ENCODE assay signal across 10 cellular contexts in genomic region chr2:37688771-37689468, GRCh38. TPM values are rescaled to one million over a fixed set of nuclear protein-coding genes. Genes with fewer than 3 reads are reported as not detected.
DNase-seq lines count a peak whose midpoint lies in the region; ATAC-seq and TF ChIP-seq lines count a peak whose summit lies in the region.
"Had no signal": no experiment of that assay in that cellular context is flagged by ENCODE, and none has a peak within 500 bp of the region (broad histone marks: within the 10 kb centered on the region; RNA-seq: fewer than 3 reads in every experiment).

No MANE protein-coding gene starts in this region.

- peaks cover 0 to 3% of the 10 kb centered on the region in 2 donors for H3K27me3 Mint-ChIP-seq in T-cell
- H3K27me3 Mint-ChIP-seq in activated naive CD8-positive, alpha-beta T cell treated with anti-CD3 and anti-CD28 coated beads for 36 hours: no peaks in the 10 kb centered on the region

- H3K9me3 Mint-ChIP-seq in T-cell: peaks cover 0 to 3% (median 0%) of the 10 kb centered on the region in 3 donors
- peaks cover 4% of the 10 kb centered on the region for H3K9me3 Mint-ChIP-seq in activated naive CD8-positive, alpha-beta T cell treated with anti-CD3 and anti-CD28 coated beads for 36 hours

- no peak overlapping the region for H3K27ac Mint-ChIP-seq in T-cell
- H3K27ac Mint-ChIP-seq in activated naive CD8-positive, alpha-beta T cell treated with anti-CD3 and anti-CD28 coated beads for 36 hours: no peak overlapping the region

- H3K4me3 ChIP-seq in gastroesophageal sphincter: no peak overlapping the region
- H3K4me3 ChIP-seq in trophoblast cell (ENCODE audit: low read depth, low read length): no peak overlapping the region

- H4K91ac ChIP-seq in trophoblast cell (ENCODE audit: low read depth, low read length): no peak overlapping the region

- H4K12ac ChIP-seq in trophoblast cell (ENCODE audit: low read depth, low read length): no peak overlapping the region

- H2BK120ac ChIP-seq in trophoblast cell (ENCODE audit: insufficient read depth, low read length, poor library complexity): peak overlapping the region; percentile 48

- peak overlapping the region; percentile 76 for H2BK5ac ChIP-seq in trophoblast cell (ENCODE audit: low read depth, low read length, poor library complexity)

- no peak overlapping the region for H3K4ac ChIP-seq in trophoblast cell (ENCODE audit: low read depth, low read length)

- H3K79me2 ChIP-seq in trophoblast cell (ENCODE audit: control insufficient read depth, insufficient read depth, low read length, poor library complexity): no peaks in the 10 kb centered on the region

- H2AFZ ChIP-seq in trophoblast cell (ENCODE audit: insufficient read depth, low read length, poor library complexity): no peak overlapping the region

- H2BK12ac ChIP-seq in trophoblast cell (ENCODE audit: low read length): peak overlapping the region; percentile 56

- no peak overlapping the region for H3K14ac ChIP-seq in trophoblast cell (ENCODE audit: low read length)

- no peak overlapping the region for H4K8ac ChIP-seq in trophoblast cell (ENCODE audit: low read depth, low read length)

- peaks cover 0 to 19% (median 4%) of the 10 kb centered on the region in 3 donors for H3K4me1 ChIP-seq in gastroesophageal sphincter
- peaks cover 12 to 15% of the 10 kb centered on the region in 2 experiments for H3K4me1 ChIP-seq in trophoblast cell (ENCODE audit: control insufficient read depth in 1 of 2, insufficient read depth in 2 of 2, low read length in 2 of 2)

- peak overlapping the region; percentile 43 for H3K4me2 ChIP-seq in trophoblast cell (ENCODE audit: low read length)

- no peak overlapping the region for H3K4me3 Mint-ChIP-seq in T-cell
- H3K4me3 Mint-ChIP-seq in activated naive CD8-positive, alpha-beta T cell treated with anti-CD3 and anti-CD28 coated beads for 36 hours: no peak overlapping the region

- no peak overlapping the region for H3K23ac ChIP-seq in trophoblast cell (ENCODE audit: low read length)

- H3K36me3 Mint-ChIP-seq in T-cell: no peaks in the 10 kb centered on the region
- peaks cover 1% of the 10 kb centered on the region for H3K36me3 Mint-ChIP-seq in activated naive CD8-positive, alpha-beta T cell treated with anti-CD3 and anti-CD28 coated beads for 36 hours

- intact Hi-C loops in left colon (cut with DNase I, micrococcal nuclease): no loop called here

- CTCF ChIA-PET in T-cell (lab: Charles Lee): no interaction called here

- H3K79me1 ChIP-seq in trophoblast cell (ENCODE audit: low read length): peaks cover 16% of the 10 kb centered on the region

- DNase-seq in EH (ENCODE audit: low read depth) (peak; percentile 93), SW 1271 (lab: John Stamatoyannopoulos, UW) (peak; percentile 11 to 56), trophoblast cell (peak; percentile 91 to 94), T-cell (no peak), mucosa of gallbladder (ENCODE audit: low spot score) (no peak), left colon (no peak)
- no peak for DNase-seq in activated naive CD8-positive, alpha-beta T cell treated with anti-CD3 and anti-CD28 coated beads for 36 hours
- DNase-seq: NCI-H82; stimulated activated CD4-positive, alpha-beta T cell treated with anti-CD3 and anti-CD28 coated beads, Interleukin-12 subunit alpha, Interleukin-12 subunit beta, amount 100 ng/mL, for 4 hours had no signal

- TF ChIP-seq EP300 in gastroesophageal sphincter (IDR thresholded peaks at IDR 0.05): no peak

- H3K36me3 ChIP-seq in gastroesophageal sphincter (no peaks in the 10 kb centered on the region), trophoblast cell (ENCODE audit: control insufficient read depth in 1 of 2, insufficient read depth in 2 of 2, low read length in 2 of 2) (no peaks in the 10 kb centered on the region)

- H3K27me3 ChIP-seq in gastroesophageal sphincter (no peaks in the 10 kb centered on the region), trophoblast cell (ENCODE audit: insufficient read depth, low read length) (no peaks in the 10 kb centered on the region)

- H2AK5ac ChIP-seq in trophoblast cell (ENCODE audit: low read length): no peak overlapping the region

- H3K18ac ChIP-seq in trophoblast cell (ENCODE audit: low read length): no peak overlapping the region

- ATAC-seq in gastroesophageal sphincter (peak; percentile 84), T-cell (replicated peaks in 1 of 4) (no peak), left colon (no peak)

- H3K9ac ChIP-seq in trophoblast cell (ENCODE audit: low read length): no peak overlapping the region

- no peak for TF ChIP-seq CTCF in gastroesophageal sphincter (IDR thresholded peaks at IDR 0.05)

- H3K27ac ChIP-seq in gastroesophageal sphincter (peak overlapping the region; percentile 76 to 83 (median 80)), trophoblast cell (ENCODE audit: low read depth, low read length) (peak overlapping the region; percentile 95)

- WGBS in gastroesophageal sphincter (ENCODE audit: low coverage in 1 of 2), 2 donors: 11 to 30% methylated on average over 9 to 10 of the region's 10 CpGs
- no CpG with 5 or more reads among the region's 10 CpGs for whole genome bisulfite sequencing in trophoblast cell (ENCODE audit: extremely low coverage, insufficient coverage, insufficient read length)

- H3K9me3 ChIP-seq in gastroesophageal sphincter (no peaks in the 10 kb centered on the region), trophoblast cell (ENCODE audit: insufficient read depth, low read depth, low read length) (no peaks in the 10 kb centered on the region)

- peaks cover 12 to 18% (median 14%) of the 10 kb centered on the region in 3 donors for H3K4me1 Mint-ChIP-seq in T-cell
- H3K4me1 Mint-ChIP-seq in activated naive CD8-positive, alpha-beta T cell treated with anti-CD3 and anti-CD28 coated beads for 36 hours: peaks cover 10% of the 10 kb centered on the region

- TF ChIP-seq POLR2A in gastroesophageal sphincter (IDR thresholded peaks at IDR 0.05): no peak

- POLR2A ChIA-PET in T-cell (lab: Charles Lee): no interaction called here

RNA-seq across cellular contexts. Expression of gene CDC42EP3, which starts 17.5 kb away (rescaled TPM):
- 100 to 1,000 TPM in 2 of 4 donors, 10 to 100 TPM in 2; 39.4 to 198 (median 87.4) TPM for total RNA-seq in gastroesophageal sphincter
- polyA plus RNA-seq in trophoblast cell (2013): 60.8 TPM in 2 replicates
- 10 to 100 TPM; 30.0 to 60.3 (median 37.6) TPM for total RNA-seq in T-cell
- 10 to 100 TPM; 18.6 to 22.2 TPM for total RNA-seq in activated naive CD8-positive, alpha-beta T cell treated with anti-CD3 and anti-CD28 coated beads for 36 hours
- 12.6 TPM for total RNA-seq in mucosa of gallbladder
- total RNA-seq in left colon: 10 to 100 TPM; 19.5 to 46.7 TPM

Comparison
In these comparisons a context has a peak if more than half of its experiments do, and no peak if none do; other contexts are left out.
1. DNase-seq: peak in EH (single experiment), SW 1271 (2 of 2) and trophoblast cell (2 of 2); none in T-cell (0 of 34), activated naive CD8-positive, alpha-beta T cell treated with anti-CD3 and anti-CD28 coated beads for 36 hours (single experiment), mucosa of gallbladder (single experiment) and left colon (0 of 2).